Comparison of ENCODE assay signal across 8 cellular contexts in genomic region chr4:121823505-121824170, GRCh38. TPM values are rescaled to one million over a fixed set of nuclear protein-coding genes. Genes with fewer than 3 reads are reported as not detected.
DNase-seq lines count a peak whose midpoint lies in the region; ATAC-seq, FAIRE-seq and TF ChIP-seq lines count a peak whose summit lies in the region.

TSS of gene CCNA2 (minus strand) at chr4:121823883. CDS start at chr4:121823628, 255 bp downstream.

- H3K9ac ChIP-seq in HepG2 (ENCODE audit: insufficient read depth, low read depth, low read length), result peak within 1 kb of the TSS; percentile 80

- H4K20me1 ChIP-seq in HepG2 (ENCODE audit: insufficient read depth, low read length), result no peaks in the 10 kb centered on the region

- peak; percentile 60 for FAIRE-seq in HepG2 (lab: Jason Lieb, UNC)

- H3K9me3 ChIP-seq in HepG2 (ENCODE audit: low read length), result no peaks in the 10 kb centered on the region

- H3K27ac ChIP-seq in C4-2B (peak within 1 kb of the TSS; percentile 93), HepG2 (ENCODE audit: extremely low read length, insufficient read depth, low read length) (peak within 1 kb of the TSS; percentile 87)

- BruUV-seq in HepG2 (replicated peaks; lab: Mats Ljungman, UMichigan), result no TSS peak

- TF ChIP-seq CTCF in C4-2B (conservative IDR thresholded peaks at IDR 0.05) (no peak), HepG2 (CRISPR knock-in tag; IDR thresholded peaks at IDR 0.05) (no peak)

- H3K36me3 ChIP-seq in HepG2 (replicated peaks in 1 of 2; ENCODE audit: control insufficient read depth in 1 of 2, insufficient read depth in 2 of 2, low read length in 2 of 2), result peaks cover 2 to 22% of the 10 kb centered on the region in 2 experiments

- peak; percentile 81 to 87 for TF ChIP-seq POLR2A in HepG2 (IDR thresholded peaks at IDR 0.05; ENCODE audit: insufficient read depth in 1 of 2, low read depth in 2 of 2, low read length in 2 of 2)

- in situ Hi-C loops in HepG2 (cut with HindIII; ENCODE audit: extremely low pct_ligation_motif_present, low pct_unique_long_range_greater_than_20kb), result no loop called here

- POLR2A ChIA-PET in HepG2 (lab: Yijun Ruan, JAX), result interaction anchor here (0.8 to 2.0 kb wide), 3 partner anchors 23 to 127 kb away, joined by 4 to 14 read pairs (median 5); partner anchors contain the start of genes ANXA5, BBS7 and EXOSC9

- peak within 1 kb of the TSS; percentile 79 to 99 (median 90) for H3K4me3 ChIP-seq in HepG2 (replicated peaks in 1 of 3; ENCODE audit: insufficient read depth in 1 of 3, low read depth in 2 of 3, low read length in 3 of 3)

- peaks cover 31% of the 10 kb centered on the region for H3K79me2 ChIP-seq in HepG2 (ENCODE audit: insufficient read depth, low read length)

- CTCF ChIA-PET in HepG2 (lab: Yijun Ruan, JAX; ENCODE audit: low intra/inter-chr PET ratio, low total read pairs), result no interaction called here

- ATAC-seq in GM19395 (IDR thresholded peaks at IDR 0.05; ENCODE audit: unreplicated experiment), result peak; percentile 94
- peak; percentile 86 for ATAC-seq in HG03565 (IDR thresholded peaks at IDR 0.05; ENCODE audit: unreplicated experiment)
- ATAC-seq in HepG2, result peak; percentile 92

- TF ChIP-seq EP300 in HepG2 (IDR thresholded peaks at IDR 0.05; ENCODE audit: low read depth in 2 of 2, low read length in 2 of 2) (0 out of 4 replicates have a peak, but pooled peaks of 1 of the 2 experiments have one; percentile 41), HepG2 (CRISPR knock-in tag; IDR thresholded peaks at IDR 0.05; ENCODE audit: borderline replicate concordance) (no peak)

- intact Hi-C loops in HepG2 (cut with micrococcal nuclease; ENCODE audit: unreplicated experiment), result loop anchor here (1.0 to 5.0 kb wide), 5 partner anchors 22 to 1099 kb away; partner anchors contain the start of genes BBS7, BLTP1, EXOSC9 and NUDT6

- under 1% methylated on average over 29 of the region's 63 CpGs for WGBS in HepG2 (ENCODE audit: low lambda C conversion rate)

- H3K27me3 ChIP-seq in HepG2 (ENCODE audit: control insufficient read depth in 1 of 2, insufficient read depth in 2 of 2, low read length in 2 of 2), result no peaks in the 10 kb centered on the region; a peak in 1 of 5 replicates

- H3K4me1 ChIP-seq in HepG2 (ENCODE audit: insufficient read depth, low read length), result peaks cover 27% of the 10 kb centered on the region

- peak within 1 kb of the TSS; percentile 78 for H3K4me2 ChIP-seq in HepG2 (ENCODE audit: low read depth, low read length)

- TF ChIP-seq RAD21 in HepG2 (CRISPR knock-in tag; IDR thresholded peaks at IDR 0.05), result no peak; the same call in 1 of the 2 replicates

- peak; percentile 78 for DNase-seq in NCI-H774 (lab: John Stamatoyannopoulos, UW)
- DNase-seq in activated CD4-positive, alpha-beta T cell treated with anti-CD3 and anti-CD28 coated beads, Interleukin-2, amount 50 U/mL, for 4 hours, result peak; percentile 95
- peak; percentile 92 to 96 for DNase-seq in dermis microvascular lymphatic vessel endothelial cell (ENCODE audit: low read depth in 2 of 2)
- DNase-seq in HepG2 (ENCODE audit: low spot score), result peak; percentile 95
- DNase-seq in stimulated activated CD4-positive, alpha-beta T cell treated with anti-CD3 and anti-CD28 coated beads, Interleukin-4, amount 100 ng/mL, for 1 hour, result peak; percentile 94

- H2AFZ ChIP-seq in HepG2 (ENCODE audit: low read length), result peak within 1 kb of the TSS; percentile 78

TF ChIP-seq in HepG2, 621 proteins besides CTCF, POLR2A, EP300 and RAD21 (continues in another document):
- no peak for TF ChIP-seq ZFP41 (CRISPR knock-in tag; IDR thresholded peaks at IDR 0.05; ENCODE audit: borderline replicate concordance)
- peak; percentile 14 for TF ChIP-seq TBL1XR1 (IDR thresholded peaks at IDR 0.05; ENCODE audit: borderline replicate concordance, low read length, partially characterized antibody)
- TF ChIP-seq DNMT3B (CRISPR knock-in tag; conservative IDR thresholded peaks at IDR 0.05), result 0 out of 2 replicates have a peak, but pooled peaks have one; percentile 19
- no peak for TF ChIP-seq SCMH1 (CRISPR knock-in tag; IDR thresholded peaks at IDR 0.05; ENCODE audit: borderline replicate concordance)
- peak; percentile 97 for TF ChIP-seq E2F1 (CRISPR knock-in tag; IDR thresholded peaks at IDR 0.05)
- no peak for TF ChIP-seq HNF1B (CRISPR knock-in tag; IDR thresholded peaks at IDR 0.05)
- TF ChIP-seq PHF5A (CRISPR knock-in tag; IDR thresholded peaks at IDR 0.05; ENCODE audit: low read depth, unreplicated experiment), result no peak
- no peak for TF ChIP-seq HNF4A (CRISPR knock-in tag; IDR thresholded peaks at IDR 0.05)
- peak; percentile 7; the same call in 1 of the 2 replicates for TF ChIP-seq TCF7 (IDR thresholded peaks at IDR 0.05; ENCODE audit: low read depth)
- no peak for TF ChIP-seq ZC3H4 (CRISPR knock-in tag; IDR thresholded peaks at IDR 0.05; ENCODE audit: borderline replicate concordance)

RNA-seq across cellular contexts. Expression of gene CCNA2, which starts in this region (rescaled TPM):
- total RNA-seq in dermis microvascular lymphatic vessel endothelial cell (20.9 and 51.3 TPM in 2 replicates), HepG2 (2016; rRNA removed; fragmentation: Illumina TruSeq; extraction: Trizol) (105 and 160 TPM in 2 replicates)
- total RNA-seq in HepG2 (2016; cell fraction: cytosol; rRNA removed; fragmentation: Illumina TruSeq; extraction: Trizol; ENCODE audit: low read depth), result 19.3 and 23.4 TPM in 2 replicates
- 105 and 159 TPM in 2 replicates for total RNA-seq in HepG2 (2016; cell fraction: insoluble cytoplasmic fraction; rRNA removed; fragmentation: Illumina TruSeq; extraction: Trizol)
- total RNA-seq in HepG2 (2016; cell fraction: membrane; rRNA removed; fragmentation: Illumina TruSeq; extraction: Trizol), result 62.7 and 72.7 TPM in 2 replicates
- 51.9 and 52.5 TPM in 2 replicates for total RNA-seq in HepG2 (2016; cell fraction: nucleus; rRNA removed; fragmentation: Illumina TruSeq; extraction: Trizol)
- 16.4 and 31.3 TPM in 2 replicates for polyA plus RNA-seq in HepG2 (2011; rRNA removed)
- polyA plus RNA-seq in HepG2 (2011; cell fraction: cytosol; rRNA removed), result 16.5 and 20.2 TPM in 2 replicates
- 8.6 and 11.5 TPM in 2 replicates for polyA plus RNA-seq in HepG2 (2011; cell fraction: nucleus; rRNA removed)
- polyA plus RNA-seq in HepG2 (2012), result 14.0 and 32.6 TPM in 2 replicates
- polyA plus RNA-seq in HepG2 (2016; cell fraction: cytosol; fragmentation: Illumina TruSeq; extraction: Trizol; ENCODE audit: low read depth), result 15.7 and 21.9 TPM in 2 replicates
- 147 and 153 TPM in 2 replicates for polyA plus RNA-seq in HepG2 (2016; cell fraction: insoluble cytoplasmic fraction; fragmentation: Illumina TruSeq; extraction: Trizol; ENCODE audit: low read depth)
- 40.9 and 46.7 TPM in 2 replicates for polyA plus RNA-seq in HepG2 (2016; cell fraction: membrane; fragmentation: Illumina TruSeq; extraction: Trizol; ENCODE audit: low read depth)
- 58.2 and 59.5 TPM in 2 replicates for polyA plus RNA-seq in HepG2 (2016; cell fraction: nucleus; fragmentation: Illumina TruSeq; extraction: Trizol; ENCODE audit: insufficient read depth, low read depth)
- 19.7 and 33.7 TPM in 2 replicates for polyA minus RNA-seq in HepG2 (2011; rRNA and poly(A)+ RNA removed; ENCODE audit: low replicate concordance)
- polyA minus RNA-seq in HepG2 (2011; cell fraction: cytosol; rRNA and poly(A)+ RNA removed), result 24.3 and 34.8 TPM in 2 replicates
- 13.9 and 16.0 TPM in 2 replicates for polyA minus RNA-seq in HepG2 (2011; cell fraction: nucleus; rRNA and poly(A)+ RNA removed)

Comparison
In these comparisons a context has a peak if more than half of its experiments do, and no peak if none do; other contexts are left out.
1. Peak in every context shown above with its lines: DNase-seq, ATAC-seq, H3K4me3 ChIP-seq and H3K27ac ChIP-seq.